Comparison of ENCODE assay signal across 29 cellular contexts in genomic region chr4:108411836-108412235, GRCh38.
"Had no signal": no experiment of that assay in that cellular context is flagged by ENCODE, and none has a peak within 500 bp of the region (broad histone marks: within the 10 kb centered on the region; RNA-seq: fewer than 3 reads in every experiment).

No MANE protein-coding gene starts in this region.

- H3K27ac ChIP-seq: left lung, lower lobe of right lung, neutrophil, parathyroid adenoma, right atrium auricular region, right lobe of liver, skin epidermis, suprapubic skin, thoracic aorta, tibial artery, uterus had no signal

- H3K36me3 ChIP-seq: left lung, lower lobe of right lung, neutrophil, right atrium auricular region, right lobe of liver, suprapubic skin, thoracic aorta, tibial artery, uterus had no signal

- H3K9me3 Mint-ChIP-seq: immature natural killer cell; naive thymus-derived CD8-positive, alpha-beta T cell; stimulated activated effector memory CD8-positive, alpha-beta T cell treated with anti-CD3 and anti-CD28 coated beads, Interleukin-12 subunit alpha, Interleukin-12 subunit beta, amount 100 ng/mL, for 72 hours; type B pancreatic cell had no signal

- H3K9ac ChIP-seq: parathyroid adenoma had no signal

- H3K79me2 ChIP-seq: parathyroid adenoma had no signal

- H3K4me3 Mint-ChIP-seq: immature natural killer cell; naive thymus-derived CD8-positive, alpha-beta T cell; nephron; neural crest cell; stimulated activated effector memory CD8-positive, alpha-beta T cell treated with anti-CD3 and anti-CD28 coated beads, Interleukin-12 subunit alpha, Interleukin-12 subunit beta, amount 100 ng/mL, for 72 hours; stimulated activated naive CD8-positive, alpha-beta T cell treated with anti-CD3 and anti-CD28 coated beads, Interleukin-15, Interleukin-2, amounts not matched to agents 100 ng/mL and 50 ng/mL, for 24 hours; type B pancreatic cell had no signal

- H3K27ac Mint-ChIP-seq: immature natural killer cell; naive thymus-derived CD8-positive, alpha-beta T cell; nephron; stimulated activated effector memory CD8-positive, alpha-beta T cell treated with anti-CD3 and anti-CD28 coated beads, Interleukin-12 subunit alpha, Interleukin-12 subunit beta, amount 100 ng/mL, for 72 hours; stimulated activated naive CD8-positive, alpha-beta T cell treated with anti-CD3 and anti-CD28 coated beads, Interleukin-15, Interleukin-2, amounts not matched to agents 100 ng/mL and 50 ng/mL, for 24 hours; type B pancreatic cell had no signal

- H3K27me3 ChIP-seq: left lung, neutrophil, right atrium auricular region, right lobe of liver, suprapubic skin, tibial artery, uterus had no signal

- ATAC-seq: left colon; left lung; naive thymus-derived CD8-positive, alpha-beta T cell; right lobe of liver; stimulated activated effector memory CD8-positive, alpha-beta T cell treated with anti-CD3 and anti-CD28 coated beads, Interleukin-12 subunit alpha, Interleukin-12 subunit beta, amount 100 ng/mL, for 72 hours had no signal

- FAIRE-seq: islet of Langerhans, kidney had no signal

- H3K4me1 Mint-ChIP-seq: immature natural killer cell; nephron; stimulated activated effector memory CD8-positive, alpha-beta T cell treated with anti-CD3 and anti-CD28 coated beads, Interleukin-12 subunit alpha, Interleukin-12 subunit beta, amount 100 ng/mL, for 72 hours had no signal

- DNase-seq: hypothalamus; immature natural killer cell; kidney; left colon; left lung; lower lobe of right lung; mammary epithelial cell; mesenchymal stem cell; naive thymus-derived CD8-positive, alpha-beta T cell; occipital lobe; right lobe of liver; stimulated activated CD4-positive, alpha-beta T cell treated with anti-CD3 and anti-CD28 coated beads, Interleukin-12 subunit alpha, Interleukin-12 subunit beta, amount 100 ng/mL, for 4 hours; stimulated activated CD4-positive, alpha-beta T cell treated with anti-CD3 and anti-CD28 coated beads, Interleukin-15, amount 100 ng/mL, for 24 hours; stimulated activated CD4-positive, alpha-beta T cell treated with anti-CD3 and anti-CD28 coated beads, Interleukin-4, amount 100 ng/mL, for 24 hours; stimulated activated naive CD4-positive, alpha-beta T cell; tibial artery; uterus had no signal

- H3K9me3 ChIP-seq: left lung, lower lobe of right lung, neutrophil, right atrium auricular region, right lobe of liver, suprapubic skin, thoracic aorta, tibial artery, uterus had no signal

- H3K4me1 ChIP-seq: left lung, lower lobe of right lung, parathyroid adenoma, right atrium auricular region, right lobe of liver, suprapubic skin, tibial artery, uterus had no signal

- H2AFZ ChIP-seq: parathyroid adenoma had no signal

- H3K27me3 Mint-ChIP-seq: naive thymus-derived CD8-positive, alpha-beta T cell; stimulated activated naive CD8-positive, alpha-beta T cell treated with anti-CD3 and anti-CD28 coated beads, Interleukin-15, Interleukin-2, amounts not matched to agents 100 ng/mL and 50 ng/mL, for 24 hours; type B pancreatic cell had no signal

- H3K4me3 ChIP-seq: left lung, lower lobe of right lung, right atrium auricular region, right lobe of liver, skin epidermis, suprapubic skin, thoracic aorta, tibial artery, uterus had no signal

- H3K36me3 Mint-ChIP-seq: immature natural killer cell; naive thymus-derived CD8-positive, alpha-beta T cell; stimulated activated effector memory CD8-positive, alpha-beta T cell treated with anti-CD3 and anti-CD28 coated beads, Interleukin-12 subunit alpha, Interleukin-12 subunit beta, amount 100 ng/mL, for 72 hours; type B pancreatic cell had no signal
